In the genomic region with DNA sequence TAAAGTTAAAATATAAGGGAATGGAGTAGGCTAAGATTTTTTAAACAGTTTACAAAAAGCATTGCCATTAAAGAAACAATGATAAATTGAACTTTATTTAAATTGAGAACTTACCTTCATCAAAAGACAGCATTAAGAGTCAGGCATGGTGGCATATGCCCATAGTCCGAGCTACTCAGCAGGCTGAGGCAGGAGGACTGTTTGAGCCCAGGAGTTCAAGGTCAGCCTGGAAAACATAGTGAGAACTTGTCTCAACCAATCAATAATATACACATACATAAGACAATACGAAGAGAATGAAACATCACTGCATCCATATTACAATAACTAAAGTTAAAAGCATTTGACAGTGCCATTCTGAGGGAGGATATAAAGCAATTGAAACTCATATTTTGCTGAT, we compare ENCODE assay signal across 1 cellular context.
TF ChIP-seq lines count a peak whose summit lies in the region.

No MANE protein-coding gene starts in this region.

TF ChIP-seq in HepG2, 621 proteins besides CTCF, POLR2A, EP300 and RAD21 (continued from another document):
- TF ChIP-seq, protein P1, sequence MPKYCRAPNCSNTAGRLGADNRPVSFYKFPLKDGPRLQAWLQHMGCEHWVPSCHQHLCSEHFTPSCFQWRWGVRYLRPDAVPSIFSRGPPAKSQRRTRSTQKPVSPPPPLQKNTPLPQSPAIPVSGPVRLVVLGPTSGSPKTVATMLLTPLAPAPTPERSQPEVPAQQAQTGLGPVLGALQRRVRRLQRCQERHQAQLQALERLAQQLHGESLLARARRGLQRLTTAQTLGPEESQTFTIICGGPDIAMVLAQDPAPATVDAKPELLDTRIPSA (CRISPR knock-in tag; IDR thresholded peaks at IDR 0.05; ENCODE audit: borderline replicate concordance), result no peak
- TF ChIP-seq, protein P2, sequence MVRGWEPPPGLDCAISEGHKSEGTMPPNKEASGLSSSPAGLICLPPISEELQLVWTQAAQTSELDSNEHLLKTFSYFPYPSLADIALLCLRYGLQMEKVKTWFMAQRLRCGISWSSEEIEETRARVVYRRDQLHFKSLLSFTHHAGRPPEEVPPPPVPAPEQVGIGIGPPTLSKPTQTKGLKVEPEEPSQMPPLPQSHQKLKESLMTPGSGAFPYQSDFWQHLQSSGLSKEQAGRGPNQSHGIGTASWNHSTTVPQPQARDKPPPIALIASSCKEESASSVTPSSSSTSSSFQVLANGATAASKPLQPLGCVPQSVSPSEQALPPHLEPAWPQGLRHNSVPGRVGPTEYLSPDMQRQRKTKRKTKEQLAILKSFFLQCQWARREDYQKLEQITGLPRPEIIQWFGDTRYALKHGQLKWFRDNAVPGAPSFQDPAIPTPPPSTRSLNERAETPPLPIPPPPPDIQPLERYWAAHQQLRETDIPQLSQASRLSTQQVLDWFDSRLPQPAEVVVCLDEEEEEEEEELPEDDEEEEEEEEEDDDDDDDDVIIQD (CRISPR knock-in tag; IDR thresholded peaks at IDR 0.05; ENCODE audit: low read depth), result peak; percentile 100
- peak; percentile 80; the same call in 1 of the 2 replicates for TF ChIP-seq ZMYM2 (CRISPR knock-in tag; IDR thresholded peaks at IDR 0.05)
- peak; percentile 41; the same call in 1 of the 2 replicates for TF ChIP-seq SOX5 (CRISPR knock-in tag; IDR thresholded peaks at IDR 0.05; ENCODE audit: borderline replicate concordance)
- no peak for TF ChIP-seq ELF1 (CRISPR knock-in tag; IDR thresholded peaks at IDR 0.05)
- TF ChIP-seq ZNF713 (CRISPR knock-in tag; IDR thresholded peaks at IDR 0.05), result no peak
- TF ChIP-seq, protein P3, sequence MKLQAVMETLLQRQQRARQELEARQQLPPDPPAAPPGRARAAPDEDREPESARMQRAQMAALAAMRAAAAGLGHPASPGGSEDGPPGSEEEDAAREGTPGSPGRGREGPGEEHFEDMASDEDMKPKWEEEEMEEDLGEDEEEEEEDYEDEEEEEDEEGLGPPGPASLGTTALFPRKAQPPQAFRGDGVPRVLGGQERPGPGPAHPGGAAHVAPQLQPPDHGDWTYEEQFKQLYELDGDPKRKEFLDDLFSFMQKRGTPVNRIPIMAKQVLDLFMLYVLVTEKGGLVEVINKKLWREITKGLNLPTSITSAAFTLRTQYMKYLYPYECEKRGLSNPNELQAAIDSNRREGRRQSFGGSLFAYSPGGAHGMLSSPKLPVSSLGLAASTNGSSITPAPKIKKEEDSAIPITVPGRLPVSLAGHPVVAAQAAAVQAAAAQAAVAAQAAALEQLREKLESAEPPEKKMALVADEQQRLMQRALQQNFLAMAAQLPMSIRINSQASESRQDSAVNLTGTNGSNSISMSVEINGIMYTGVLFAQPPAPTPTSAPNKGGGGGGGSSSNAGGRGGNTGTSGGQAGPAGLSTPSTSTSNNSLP (IDR thresholded peaks at IDR 0.05; ENCODE audit: low read depth, low read length), result peak; percentile 91
- no peak for TF ChIP-seq SMARCC2 (IDR thresholded peaks at IDR 0.05)
- no peak for TF ChIP-seq KLF12 (CRISPR knock-in tag; IDR thresholded peaks at IDR 0.05; ENCODE audit: borderline replicate concordance)
- TF ChIP-seq, protein P4, sequence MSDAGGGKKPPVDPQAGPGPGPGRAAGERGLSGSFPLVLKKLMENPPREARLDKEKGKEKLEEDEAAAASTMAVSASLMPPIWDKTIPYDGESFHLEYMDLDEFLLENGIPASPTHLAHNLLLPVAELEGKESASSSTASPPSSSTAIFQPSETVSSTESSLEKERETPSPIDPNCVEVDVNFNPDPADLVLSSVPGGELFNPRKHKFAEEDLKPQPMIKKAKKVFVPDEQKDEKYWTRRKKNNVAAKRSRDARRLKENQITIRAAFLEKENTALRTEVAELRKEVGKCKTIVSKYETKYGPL (CRISPR knock-in tag; IDR thresholded peaks at IDR 0.05), result no peak
- TF ChIP-seq, protein P5, sequence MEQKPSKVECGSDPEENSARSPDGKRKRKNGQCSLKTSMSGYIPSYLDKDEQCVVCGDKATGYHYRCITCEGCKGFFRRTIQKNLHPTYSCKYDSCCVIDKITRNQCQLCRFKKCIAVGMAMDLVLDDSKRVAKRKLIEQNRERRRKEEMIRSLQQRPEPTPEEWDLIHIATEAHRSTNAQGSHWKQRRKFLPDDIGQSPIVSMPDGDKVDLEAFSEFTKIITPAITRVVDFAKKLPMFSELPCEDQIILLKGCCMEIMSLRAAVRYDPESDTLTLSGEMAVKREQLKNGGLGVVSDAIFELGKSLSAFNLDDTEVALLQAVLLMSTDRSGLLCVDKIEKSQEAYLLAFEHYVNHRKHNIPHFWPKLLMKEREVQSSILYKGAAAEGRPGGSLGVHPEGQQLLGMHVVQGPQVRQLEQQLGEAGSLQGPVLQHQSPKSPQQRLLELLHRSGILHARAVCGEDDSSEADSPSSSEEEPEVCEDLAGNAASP (CRISPR knock-in tag; IDR thresholded peaks at IDR 0.05; ENCODE audit: borderline replicate concordance), result peak; percentile 14; the same call in 1 of the 2 replicates
- TF ChIP-seq, protein P6, sequence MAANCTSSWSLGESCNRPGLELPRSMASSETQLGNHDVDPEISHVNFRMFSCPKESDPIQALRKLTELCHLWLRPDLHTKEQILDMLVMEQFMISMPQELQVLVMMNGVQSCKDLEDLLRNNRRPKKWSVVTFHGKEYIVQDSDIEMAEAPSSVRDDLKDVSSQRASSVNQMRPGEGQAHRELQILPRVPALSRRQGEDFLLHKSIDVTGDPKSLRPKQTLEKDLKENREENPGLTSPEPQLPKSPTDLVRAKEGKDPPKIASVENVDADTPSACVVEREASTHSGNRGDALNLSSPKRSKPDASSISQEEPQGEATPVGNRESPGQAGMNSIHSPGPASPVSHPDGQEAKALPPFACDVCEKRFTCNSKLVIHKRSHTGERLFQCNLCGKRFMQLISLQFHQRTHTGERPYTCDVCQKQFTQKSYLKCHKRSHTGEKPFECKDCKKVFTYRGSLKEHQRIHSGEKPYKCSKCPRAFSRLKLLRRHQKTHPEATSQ (CRISPR knock-in tag; IDR thresholded peaks at IDR 0.05; ENCODE audit: borderline replicate concordance), result 0 out of 2 replicates have a peak, but pooled peaks have one; percentile 28
- peak; percentile 22; the same call in 1 of the 2 replicates for TF ChIP-seq HDAC1 (CRISPR knock-in tag; IDR thresholded peaks at IDR 0.05)
- TF ChIP-seq KLF16 (CRISPR knock-in tag; IDR thresholded peaks at IDR 0.05), result peak in 1 of 2 experiments; percentile 32; a peak in 1 of 4 replicates
- peak; percentile 90 for TF ChIP-seq HNF4A (CRISPR knock-in tag; IDR thresholded peaks at IDR 0.05)
- TF ChIP-seq ZNF644 (CRISPR knock-in tag; IDR thresholded peaks at IDR 0.05; ENCODE audit: low read depth), result peak; percentile 91
- TF ChIP-seq MIXL1 (CRISPR knock-in tag; IDR thresholded peaks at IDR 0.05), result peak; percentile 66; the same call in 1 of the 2 replicates
- TF ChIP-seq JARID2 (CRISPR knock-in tag; IDR thresholded peaks at IDR 0.05; ENCODE audit: insufficient replicate concordance), result no peak
- TF ChIP-seq MIER3 (CRISPR knock-in tag; IDR thresholded peaks at IDR 0.05; ENCODE audit: borderline replicate concordance), result peak; percentile 30; the same call in 1 of the 2 replicates
- TF ChIP-seq ZNF891 (CRISPR knock-in tag; IDR thresholded peaks at IDR 0.05), result no peak
- peak; percentile 53; the same call in 1 of the 2 replicates for TF ChIP-seq HMG20A (CRISPR knock-in tag; IDR thresholded peaks at IDR 0.05; ENCODE audit: borderline replicate concordance)
- TF ChIP-seq, protein P7, sequence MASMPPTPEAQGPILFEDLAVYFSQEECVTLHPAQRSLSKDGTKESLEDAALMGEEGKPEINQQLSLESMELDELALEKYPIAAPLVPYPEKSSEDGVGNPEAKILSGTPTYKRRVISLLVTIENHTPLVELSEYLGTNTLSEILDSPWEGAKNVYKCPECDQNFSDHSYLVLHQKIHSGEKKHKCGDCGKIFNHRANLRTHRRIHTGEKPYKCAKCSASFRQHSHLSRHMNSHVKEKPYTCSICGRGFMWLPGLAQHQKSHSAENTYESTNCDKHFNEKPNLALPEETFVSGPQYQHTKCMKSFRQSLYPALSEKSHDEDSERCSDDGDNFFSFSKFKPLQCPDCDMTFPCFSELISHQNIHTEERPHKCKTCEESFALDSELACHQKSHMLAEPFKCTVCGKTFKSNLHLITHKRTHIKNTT (CRISPR knock-in tag; IDR thresholded peaks at IDR 0.05), result no peak
- no peak for TF ChIP-seq ZNF746 (CRISPR knock-in tag; IDR thresholded peaks at IDR 0.05)
- TF ChIP-seq SP140L (CRISPR knock-in tag; IDR thresholded peaks at IDR 0.05; ENCODE audit: borderline replicate concordance), result no peak
- TF ChIP-seq ZNF629 (CRISPR knock-in tag; conservative IDR thresholded peaks at IDR 0.05), result 0 out of 2 replicates have a peak, but pooled peaks have one; percentile 18
- peak; percentile 99 for TF ChIP-seq POGZ (CRISPR knock-in tag; IDR thresholded peaks at IDR 0.05)
- no peak for TF ChIP-seq POLR2AphosphoS5 (IDR thresholded peaks at IDR 0.05; ENCODE audit: low read depth, low read length)
- TF ChIP-seq LCORL (IDR thresholded peaks at IDR 0.05), result no peak
- TF ChIP-seq LCORL (CRISPR knock-in tag; IDR thresholded peaks at IDR 0.05), result no peak
- no peak for TF ChIP-seq FOXP1 (IDR thresholded peaks at IDR 0.05)
- peak; percentile 29; the same call in 1 of the 2 replicates for TF ChIP-seq FOXP1 (CRISPR knock-in tag; IDR thresholded peaks at IDR 0.05)
- TF ChIP-seq ZNF547 (CRISPR knock-in tag; IDR thresholded peaks at IDR 0.05), result no peak
- TF ChIP-seq, protein P8, sequence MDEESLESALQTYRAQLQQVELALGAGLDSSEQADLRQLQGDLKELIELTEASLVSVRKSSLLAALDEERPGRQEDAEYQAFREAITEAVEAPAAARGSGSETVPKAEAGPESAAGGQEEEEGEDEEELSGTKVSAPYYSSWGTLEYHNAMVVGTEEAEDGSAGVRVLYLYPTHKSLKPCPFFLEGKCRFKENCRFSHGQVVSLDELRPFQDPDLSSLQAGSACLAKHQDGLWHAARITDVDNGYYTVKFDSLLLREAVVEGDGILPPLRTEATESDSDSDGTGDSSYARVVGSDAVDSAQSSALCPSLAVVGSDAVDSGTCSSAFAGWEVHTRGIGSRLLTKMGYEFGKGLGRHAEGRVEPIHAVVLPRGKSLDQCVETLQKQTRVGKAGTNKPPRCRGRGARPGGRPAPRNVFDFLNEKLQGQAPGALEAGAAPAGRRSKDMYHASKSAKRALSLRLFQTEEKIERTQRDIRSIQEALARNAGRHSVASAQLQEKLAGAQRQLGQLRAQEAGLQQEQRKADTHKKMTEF (CRISPR knock-in tag; IDR thresholded peaks at IDR 0.05), result peak; percentile 38; the same call in 1 of the 2 replicates
- peak; percentile 98 for TF ChIP-seq GATAD2A (CRISPR knock-in tag; IDR thresholded peaks at IDR 0.05)
- TF ChIP-seq, protein P9, sequence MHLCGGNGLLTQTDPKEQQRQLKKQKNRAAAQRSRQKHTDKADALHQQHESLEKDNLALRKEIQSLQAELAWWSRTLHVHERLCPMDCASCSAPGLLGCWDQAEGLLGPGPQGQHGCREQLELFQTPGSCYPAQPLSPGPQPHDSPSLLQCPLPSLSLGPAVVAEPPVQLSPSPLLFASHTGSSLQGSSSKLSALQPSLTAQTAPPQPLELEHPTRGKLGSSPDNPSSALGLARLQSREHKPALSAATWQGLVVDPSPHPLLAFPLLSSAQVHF (CRISPR knock-in tag; IDR thresholded peaks at IDR 0.05), result no peak
